ENCODE assay signal across 8 cellular contexts in genomic region chr3:50154476-50154839, GRCh38. TPM values are rescaled to one million over a fixed set of nuclear protein-coding genes. Genes with fewer than 3 reads are reported as not detected.
DNase-seq lines count a peak whose midpoint lies in the region; ATAC-seq and TF ChIP-seq lines count a peak whose summit lies in the region.

No MANE protein-coding gene starts in this region.

- TF ChIP-seq CTCF in GM12865 (IDR thresholded peaks at IDR 0.05; ENCODE audit: insufficient read depth, low read depth, low read length, missing control alignments) (peak; percentile 22), PC-9 (conservative IDR thresholded peaks at IDR 0.05) (no peak), fibroblast of the aortic adventitia (IDR thresholded peaks at IDR 0.05; ENCODE audit: insufficient read depth, low read length) (peak; percentile 0), psoas muscle (IDR thresholded peaks at IDR 0.05) (peak; percentile 26)

- H3K9me2 ChIP-seq in PC-9 (ENCODE audit: insufficient read depth) = no peaks in the 10 kb centered on the region

- no peaks in the 10 kb centered on the region for H3K4me1 ChIP-seq in PC-9 (replicated peaks; ENCODE audit: insufficient read depth)
- H3K4me1 ChIP-seq in psoas muscle = peaks cover 13% of the 10 kb centered on the region

- peak overlapping the region; percentile 75 for H3K4me2 ChIP-seq in PC-9

- ATAC-seq in GM21717 (IDR thresholded peaks at IDR 0.05; ENCODE audit: unreplicated experiment) (peak; percentile 2), psoas muscle (peak; percentile 33 to 63 (median 45))

- intact Hi-C loops in PC-9 (cut with micrococcal nuclease; ENCODE audit: unreplicated experiment) (loop anchor here (1.0 kb wide), 1 partner anchor 35 kb away; no protein-coding TSS in a partner anchor), psoas muscle (cut with DNase I) (loop anchor here in 1 of 2 donors (2.0 kb wide), 1 partner anchor 34 kb away; no protein-coding TSS in a partner anchor)

- CTCF ChIA-PET in PC-9 (lab: Charles Lee) = interaction anchor here (0.5 kb wide), 1 partner anchor 41 kb away, joined by 7 read pairs; no protein-coding TSS in a partner anchor

- H3F3A ChIP-seq in PC-9 (ENCODE audit: insufficient read depth, low read depth) = no peaks in the 10 kb centered on the region

- WGBS in psoas muscle, 3 donors = 2 to 7% (median 4%) methylated on average over 29 to 34 of the region's 34 CpGs

- H3K27ac ChIP-seq in PC-9 (no peak overlapping the region), psoas muscle (peak overlapping the region; percentile 70)

- H2AFZ ChIP-seq in PC-9 = no peak overlapping the region

- H4K20me1 ChIP-seq in PC-9 (ENCODE audit: insufficient read depth) = no peaks in the 10 kb centered on the region

- H3K4me3 ChIP-seq in GM12865 (ENCODE audit: low read depth, low read length) = peak overlapping the region; percentile 27
- peak overlapping the region; percentile 51 for H3K4me3 ChIP-seq in PC-9
- peak overlapping the region; percentile 22 for H3K4me3 ChIP-seq in fibroblast of the aortic adventitia (ENCODE audit: low read depth, low read length)
- H3K4me3 ChIP-seq in psoas muscle = peak overlapping the region; percentile 79

- POLR2A ChIA-PET in PC-9 (lab: Charles Lee; ENCODE audit: unreplicated experiment) = no interaction called here

- H3K36me3 ChIP-seq in PC-9 (ENCODE audit: low read depth) = no peaks in the 10 kb centered on the region
- no peaks in the 10 kb centered on the region for H3K36me3 ChIP-seq in psoas muscle (ENCODE audit: insufficient read depth in 1 of 2, low read depth in 1 of 2)

- H3K9me3 ChIP-seq in PC-9 (ENCODE audit: insufficient read depth, low read depth) (no peaks in the 10 kb centered on the region), psoas muscle (no peaks in the 10 kb centered on the region)

- no peaks in the 10 kb centered on the region for H3K27me3 ChIP-seq in PC-9 (ENCODE audit: insufficient read depth, low read depth)
- no peaks in the 10 kb centered on the region for H3K27me3 ChIP-seq in psoas muscle (ENCODE audit: insufficient read depth in 3 of 3, low read length in 2 of 3)

- peak; percentile 12 for DNase-seq in GM12865 (ENCODE audit: low read depth)
- no peak for DNase-seq in PC-9
- no peak for DNase-seq in fibroblast of the aortic adventitia (ENCODE audit: low read depth)
- no peak for DNase-seq in psoas muscle
- DNase-seq in NCI-H2196 (lab: John Stamatoyannopoulos, UW; ENCODE audit: unreplicated experiment) = no peak
- DNase-seq in AML-193 (lab: John Stamatoyannopoulos, UW) = no peak
- no peak for DNase-seq in occipital lobe (lab: John Stamatoyannopoulos, UW)

- H3K79me2 ChIP-seq in PC-9 (ENCODE audit: low read depth) = no peaks in the 10 kb centered on the region

- no TSS peak for BruUV-seq in PC-9 (replicated peaks; lab: Mats Ljungman, UMichigan)

RNA-seq across cellular contexts. Expression of gene SEMA3F, which starts 0.7 kb away (rescaled TPM):
- 34.0 and 49.1 TPM in 2 replicates for total RNA-seq in PC-9 (2021)
- total RNA-seq in fibroblast of the aortic adventitia (ENCODE audit: low replicate concordance) = 0.74 and 3.5 TPM in 2 replicates
- total RNA-seq in psoas muscle = 10 to 100 TPM in 3 of 4 donors, 1 to 10 TPM in 1; 7.0 to 13.7 (median 12.3) TPM
- polyA plus RNA-seq in psoas muscle = 1 to 10 TPM; 4.7 to 7.6 (median 6.8) TPM
- total RNA-seq in occipital lobe = 5.8 TPM

RNA-seq across cellular contexts. Expression of gene GNAT1, which starts 37.0 kb away (rescaled TPM):
- 0.48 TPM in 1 of 2 replicates, not detected in the other for total RNA-seq in PC-9 (2021)
- not detected in 2 replicates for total RNA-seq in fibroblast of the aortic adventitia (ENCODE audit: low replicate concordance)
- not detected for total RNA-seq in psoas muscle
- not detected for polyA plus RNA-seq in psoas muscle
- not detected for total RNA-seq in occipital lobe

RNA-seq across cellular contexts. Expression of gene SLC38A3, which starts 50.6 kb away (rescaled TPM):
- total RNA-seq in PC-9 (2021) = 0.33 and 0.37 TPM in 2 replicates
- 0.27 TPM in 1 of 2 replicates, not detected in the other for total RNA-seq in fibroblast of the aortic adventitia (ENCODE audit: low replicate concordance)
- total RNA-seq in psoas muscle = 10 to 100 TPM in 1 of 4 donors, 1 to 10 TPM in 3; 1.7 to 12.7 (median 5.4) TPM
- 1 to 10 TPM in 2 of 3 donors, under 1 TPM in 1; 0.12 to 4.5 (median 1.3) TPM for polyA plus RNA-seq in psoas muscle
- 5.0 TPM for total RNA-seq in occipital lobe

Comparison
In these comparisons a context has a peak if more than half of its experiments do, and no peak if none do; other contexts are left out.
1. H3K4me3 ChIP-seq: peak in every context shown above with its lines; median percentile 79 in psoas muscle; 51 in PC-9; 27 in GM12865; 22 in fibroblast of the aortic adventitia.